Comparison of ENCODE assay signal across 17 cellular contexts in genomic region chr5:120927923-120928322, GRCh38.
DNase-seq lines count a peak whose midpoint lies in the region; ATAC-seq, FAIRE-seq and TF ChIP-seq lines count a peak whose summit lies in the region.
"Had no signal": no experiment of that assay in that cellular context is flagged by ENCODE, and none has a peak within 500 bp of the region (broad histone marks: within the 10 kb centered on the region; RNA-seq: fewer than 3 reads in every experiment).

No MANE protein-coding gene starts in this region.

- no peaks in the 10 kb centered on the region for H3K9me3 ChIP-seq in DND-41 (ENCODE audit: insufficient read depth, low read length, severe bottlenecking)
- no peaks in the 10 kb centered on the region for H3K9me3 ChIP-seq in hepatocyte (ENCODE audit: low read depth)
- no peaks in the 10 kb centered on the region for H3K9me3 ChIP-seq in pancreas
- H3K9me3 ChIP-seq: BE2C had no signal

- DNase-seq in DND-41 (no peak), NCI-H774 (lab: John Stamatoyannopoulos, UW) (peak; percentile 28), hepatocyte (ENCODE audit: low spot score) (no peak), pancreas (no peak), AG08395 (ENCODE audit: low spot score) (no peak), DMS79 treated with DMSO at 0.1 percent for 48 hours (lab: John Stamatoyannopoulos, UW) (no peak)
- no peak for DNase-seq in activated CD8-positive, alpha-beta memory T cell treated with anti-CD3 and anti-CD28 coated beads, Interleukin-2, amount 50 U/mL, for 48 hours
- DNase-seq: BE2C, H7, Karpas-422, NCI-H1694 treated with DMSO at 0.1 percent for 48 hours, NCI-H446 treated with DMSO at 0.1 percent for 48 hours, NCI-H526 treated with DMSO at 0.1 percent for 48 hours had no signal

- TF ChIP-seq CTCF in DND-41 (IDR thresholded peaks at IDR 0.05; ENCODE audit: borderline replicate concordance, extremely low read depth, low read length, poor library complexity, severe bottlenecking) (no peak), hepatocyte (IDR thresholded peaks at IDR 0.05; ENCODE audit: poor library complexity) (no peak), pancreas (IDR thresholded peaks at IDR 0.05) (no peak)

- WGBS in hepatocyte (ENCODE audit: low lambda C conversion rate, missing lambda C conversion rate): 55% methylated on average over 1 of the region's 1 CpG
- WGBS in pancreas, 2 donors: 6 to 10% methylated on average over 1 of the region's 1 CpG

- no peak overlapping the region for H3K9ac ChIP-seq in DND-41 (ENCODE audit: low read depth, low read length)

- no peak for FAIRE-seq in pancreas (lab: Jason Lieb, UNC)
- FAIRE-seq: A204.1, GM12878, HTR-8/SVneo had no signal

- H3K36me3 ChIP-seq in DND-41 (ENCODE audit: insufficient read depth, low read length) (no peaks in the 10 kb centered on the region), hepatocyte (replicated peaks; ENCODE audit: insufficient read depth, low read depth) (no peaks in the 10 kb centered on the region), pancreas (no peaks in the 10 kb centered on the region)
- H3K36me3 ChIP-seq: BE2C had no signal

- H3K4me1 ChIP-seq in DND-41 (ENCODE audit: insufficient read depth, low read length) (no peaks in the 10 kb centered on the region), hepatocyte (ENCODE audit: insufficient read depth) (no peaks in the 10 kb centered on the region), pancreas (peaks cover 0 to 9% (median 4%) of the 10 kb centered on the region in 3 donors)
- H3K4me1 ChIP-seq: BE2C had no signal

- no peaks in the 10 kb centered on the region for H4K20me1 ChIP-seq in DND-41 (ENCODE audit: insufficient read depth, low read length)
- H4K20me1 ChIP-seq in hepatocyte (ENCODE audit: insufficient read depth, poor library complexity, severe bottlenecking): no peaks in the 10 kb centered on the region

- no peaks in the 10 kb centered on the region for H3K79me2 ChIP-seq in DND-41 (ENCODE audit: insufficient read depth, low read length)
- H3K79me2 ChIP-seq in hepatocyte: no peaks in the 10 kb centered on the region

- H3K27me3 ChIP-seq in DND-41 (ENCODE audit: insufficient read depth, low read length, poor library complexity) (no peaks in the 10 kb centered on the region), hepatocyte (no peaks in the 10 kb centered on the region), pancreas (no peaks in the 10 kb centered on the region)
- H3K27me3 ChIP-seq: BE2C had no signal

- H2AFZ ChIP-seq in DND-41 (ENCODE audit: low read depth, low read length): peak overlapping the region; percentile 31; the same call in 1 of the 2 replicates
- H2AFZ ChIP-seq in hepatocyte: no peak overlapping the region

- no peak for ATAC-seq in DND-41 (ENCODE audit: insufficient read depth, low read depth)
- ATAC-seq in pancreas: peak; percentile 82 to 96 (median 90)
- ATAC-seq: GM12878 had no signal

- no peak overlapping the region for H3K4me2 ChIP-seq in DND-41 (ENCODE audit: insufficient read depth, low read length)
- H3K4me2 ChIP-seq in hepatocyte: no peak overlapping the region

- no peaks in the 10 kb centered on the region for H3K9me2 ChIP-seq in hepatocyte (replicated peaks; ENCODE audit: insufficient read depth)

- intact Hi-C loops in pancreas (cut with DNase I): no loop called here

- H3K27ac ChIP-seq in DND-41 (ENCODE audit: low read length) (no peak overlapping the region), hepatocyte (peak overlapping the region; percentile 7), pancreas (peak overlapping the region in 2 of 4 donors; percentile 7 to 47)
- H3K27ac ChIP-seq: RWPE1 had no signal

- H3K4me3 ChIP-seq in DND-41 (ENCODE audit: low read depth in 1 of 2, low read length in 2 of 2): no peak overlapping the region
- no peak overlapping the region for H3K4me3 ChIP-seq in hepatocyte
- no peak overlapping the region for H3K4me3 ChIP-seq in pancreas
- H3K4me3 ChIP-seq: GM12878 had no signal
